Comparison of ENCODE assay signal across 8 cellular contexts in the genomic region with DNA sequence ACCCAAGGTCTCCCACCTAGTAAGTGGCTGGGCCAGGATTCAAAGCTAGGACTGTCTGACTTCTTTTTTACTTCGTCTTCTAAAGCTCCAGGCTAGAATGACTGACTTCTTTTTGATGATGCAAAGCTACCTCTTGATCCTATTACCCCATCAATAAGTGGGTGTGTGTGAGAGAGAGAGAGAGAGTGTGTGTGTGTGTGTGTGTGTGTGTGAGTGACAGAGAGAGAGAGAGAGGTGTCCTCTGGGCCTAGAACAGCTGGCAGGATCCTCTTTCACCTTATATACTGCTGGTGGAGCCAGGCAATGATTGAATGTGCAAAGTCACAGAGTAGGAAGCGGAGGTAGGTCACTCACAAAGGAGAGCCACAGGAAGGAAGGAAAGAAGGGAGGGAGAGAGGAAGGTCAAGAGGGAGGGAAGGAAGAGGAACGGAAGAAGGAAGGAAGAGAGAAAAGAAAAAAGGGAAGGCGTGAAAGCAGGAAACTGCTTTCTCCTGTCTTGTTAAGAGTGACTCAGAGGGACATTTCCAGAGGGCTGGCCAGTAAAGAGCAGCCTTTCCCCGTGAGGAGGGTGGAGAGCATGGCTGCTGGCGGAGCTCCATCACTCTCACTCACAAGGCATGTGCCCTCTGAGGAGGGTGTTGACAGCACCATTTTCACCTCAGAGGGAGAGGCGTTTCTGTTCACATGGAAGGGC.
DNase-seq lines count a peak whose midpoint lies in the region; ATAC-seq and TF ChIP-seq lines count a peak whose summit lies in the region.

No MANE protein-coding gene starts in this region.

- BruUV-seq in PC-3 (replicated peaks; lab: Mats Ljungman, UMichigan), result no TSS peak

- H3K27ac Mint-ChIP-seq in CD8-positive, alpha-beta memory T cell, result peak overlapping the region; percentile 37 to 93 (median 76)
- no peak overlapping the region for H3K27ac Mint-ChIP-seq in activated naive CD4-positive, alpha-beta T cell treated with anti-CD3 and anti-CD28 coated beads, Interleukin-2, amount 10 ng/mL, durations not matched to agents 7 days and 5 days

- H3K9ac ChIP-seq in PC-3 (ENCODE audit: low read length), result peak overlapping the region; percentile 14; the same call in 1 of the 2 replicates

- peaks cover 25 to 33% (median 27%) of the 10 kb centered on the region in 3 donors for H3K4me1 Mint-ChIP-seq in CD8-positive, alpha-beta memory T cell
- peaks cover 21% of the 10 kb centered on the region for H3K4me1 Mint-ChIP-seq in activated naive CD4-positive, alpha-beta T cell treated with anti-CD3 and anti-CD28 coated beads, Interleukin-2, amount 10 ng/mL, durations not matched to agents 7 days and 5 days

- H3F3A ChIP-seq in PC-3 (ENCODE audit: low read length, unreplicated experiment), result no peaks in the 10 kb centered on the region

- CTCF ChIA-PET in CD8-positive, alpha-beta memory T cell (lab: Charles Lee), result no interaction called here
- CTCF ChIA-PET in PC-3 (lab: Charles Lee), result interaction anchor here (0.6 kb wide), 1 partner anchor 114 kb away, joined by 5 read pairs; no protein-coding TSS in a partner anchor
- CTCF ChIA-PET in HEK293T (lab: Yijun Ruan, JAX), result no interaction called here
- CTCF ChIA-PET in activated naive CD4-positive, alpha-beta T cell treated with anti-CD3 and anti-CD28 coated beads, Interleukin-2, amount 10 ng/mL, durations not matched to agents 7 days and 5 days (lab: Charles Lee), result no interaction called here

- H3K4me1 ChIP-seq in CD8-positive, alpha-beta memory T cell (ENCODE audit: insufficient read depth, low read length), result peaks cover 13% of the 10 kb centered on the region
- H3K4me1 ChIP-seq in PC-3 (ENCODE audit: insufficient read depth, low read length), result peaks cover 22% of the 10 kb centered on the region
- H3K4me1 ChIP-seq in esophagus (ENCODE audit: control insufficient read depth in 2 of 2, insufficient read depth in 2 of 2, low read length in 1 of 2), result peaks cover 0 to 10% of the 10 kb centered on the region in 2 donors
- peaks cover 22% of the 10 kb centered on the region for H3K4me1 ChIP-seq in osteoblast (ENCODE audit: insufficient read depth, low read length)

- no peaks in the 10 kb centered on the region for H3K9me3 ChIP-seq in CD8-positive, alpha-beta memory T cell (ENCODE audit: low read length)
- H3K9me3 ChIP-seq in PC-3 (ENCODE audit: low read length) (no peaks in the 10 kb centered on the region), esophagus (ENCODE audit: control insufficient read depth in 2 of 2, insufficient read depth in 1 of 2, low read depth in 1 of 2, low read length in 1 of 2) (peaks cover 0 to 2% of the 10 kb centered on the region in 2 donors), osteoblast (ENCODE audit: low read depth, low read length) (no peaks in the 10 kb centered on the region)

- H3K4me3 Mint-ChIP-seq in CD8-positive, alpha-beta memory T cell, result peak overlapping the region in 4 of 7 donors; percentile 2 to 26 (median 14)
- no peak overlapping the region for H3K4me3 Mint-ChIP-seq in activated naive CD4-positive, alpha-beta T cell treated with anti-CD3 and anti-CD28 coated beads, Interleukin-2, amount 10 ng/mL, durations not matched to agents 7 days and 5 days

- H3K27ac ChIP-seq in CD8-positive, alpha-beta memory T cell (ENCODE audit: low read depth, low read length), result no peak overlapping the region
- H3K27ac ChIP-seq in PC-3 (ENCODE audit: low read length) (peak overlapping the region; percentile 76), esophagus (ENCODE audit: low read depth in 2 of 2, low read length in 1 of 2) (peak overlapping the region; percentile 73 to 89), osteoblast (ENCODE audit: low read depth, low read length) (peak overlapping the region; percentile 92)

- DNase-seq in CD8-positive, alpha-beta memory T cell, result peak in 1 of 5 donors; percentile 24
- peak; percentile 85 for DNase-seq in PC-3
- peak; percentile 90 for DNase-seq in osteoblast (ENCODE audit: insufficient read length, low spot score, missing footprints)
- no peak for DNase-seq in HEK293T (ENCODE audit: extremely low spot score)
- DNase-seq in GM19240 (ENCODE audit: insufficient read length, low spot score), result no peak
- no peak for DNase-seq in activated naive CD4-positive, alpha-beta T cell treated with anti-CD3 and anti-CD28 coated beads, Interleukin-2, amount 10 ng/mL, durations not matched to agents 7 days and 5 days

- H3K79me2 ChIP-seq in PC-3 (ENCODE audit: low read length) (no peaks in the 10 kb centered on the region), osteoblast (ENCODE audit: insufficient read depth, low read length) (no peaks in the 10 kb centered on the region)

- H3K36me3 ChIP-seq in CD8-positive, alpha-beta memory T cell (ENCODE audit: insufficient read depth, low read length), result no peaks in the 10 kb centered on the region
- H3K36me3 ChIP-seq in PC-3 (ENCODE audit: low read depth, low read length) (no peaks in the 10 kb centered on the region), esophagus (ENCODE audit: control insufficient read depth in 2 of 2, insufficient read depth in 2 of 2, low read length in 1 of 2) (no peaks in the 10 kb centered on the region), osteoblast (ENCODE audit: insufficient read depth, low read length) (no peaks in the 10 kb centered on the region)

- WGBS in esophagus, 2 donors, result 25 to 50% methylated on average over 7 of the region's 7 CpGs

- H3K9me2 ChIP-seq in PC-3 (replicated peaks; ENCODE audit: low read length), result no peaks in the 10 kb centered on the region

- H3K27me3 Mint-ChIP-seq in CD8-positive, alpha-beta memory T cell, result no peaks in the 10 kb centered on the region
- H3K27me3 Mint-ChIP-seq in activated naive CD4-positive, alpha-beta T cell treated with anti-CD3 and anti-CD28 coated beads, Interleukin-2, amount 10 ng/mL, durations not matched to agents 7 days and 5 days, result peaks cover 8% of the 10 kb centered on the region

- POLR2A ChIA-PET in CD8-positive, alpha-beta memory T cell (lab: Charles Lee), result interaction anchor here (0.5 to 0.7 kb wide), 3 partner anchors 11 to 195 kb away, joined by 3 to 5 read pairs (median 4); no protein-coding TSS in a partner anchor
- POLR2A ChIA-PET in PC-3 (lab: Charles Lee; ENCODE audit: unreplicated experiment) (no interaction called here), HEK293T (lab: Yijun Ruan, JAX) (interaction anchor here (0.6 kb wide), 1 partner anchor 31 kb away, joined by 3 read pairs; no protein-coding TSS in a partner anchor)

- intact Hi-C loops in PC-3 (cut with micrococcal nuclease), result loop anchor here (5.0 kb wide), 1 partner anchor 43 kb away; no protein-coding TSS in a partner anchor

- H2AFZ ChIP-seq in PC-3 (ENCODE audit: low read length), result peak overlapping the region; percentile 66
- peak overlapping the region; percentile 85 for H2AFZ ChIP-seq in osteoblast (ENCODE audit: low read length)

- H3K36me3 Mint-ChIP-seq in CD8-positive, alpha-beta memory T cell, result peaks cover 0 to 4% (median 2%) of the 10 kb centered on the region in 3 donors
- peaks cover 4% of the 10 kb centered on the region for H3K36me3 Mint-ChIP-seq in activated naive CD4-positive, alpha-beta T cell treated with anti-CD3 and anti-CD28 coated beads, Interleukin-2, amount 10 ng/mL, durations not matched to agents 7 days and 5 days

- H3K4me2 ChIP-seq in PC-3 (ENCODE audit: low read length), result peak overlapping the region; percentile 8
- peak overlapping the region; percentile 74 for H3K4me2 ChIP-seq in osteoblast (ENCODE audit: insufficient read depth, low read length)

- TF ChIP-seq CTCF in PC-3 (conservative IDR thresholded peaks at IDR 0.05; ENCODE audit: low read depth, low read length), result no peak
- TF ChIP-seq CTCF in osteoblast (IDR thresholded peaks at IDR 0.05; ENCODE audit: extremely low read depth, low read depth, low read length), result no peak

- no peak overlapping the region for H3K4me3 ChIP-seq in CD8-positive, alpha-beta memory T cell (ENCODE audit: low read length)
- H3K4me3 ChIP-seq in PC-3 (ENCODE audit: low read length) (no peak overlapping the region), esophagus (ENCODE audit: low read depth in 1 of 2, low read length in 2 of 2) (no peak overlapping the region), osteoblast (ENCODE audit: insufficient read depth, low read length) (no peak overlapping the region)

- no peaks in the 10 kb centered on the region for H3K27me3 ChIP-seq in CD8-positive, alpha-beta memory T cell (ENCODE audit: insufficient read depth, low read length, poor library complexity, severe bottlenecking)
- H3K27me3 ChIP-seq in PC-3 (ENCODE audit: low read length) (no peaks in the 10 kb centered on the region), esophagus (ENCODE audit: control insufficient read depth in 1 of 2, insufficient read depth in 2 of 2, low read length in 2 of 2) (no peaks in the 10 kb centered on the region), osteoblast (ENCODE audit: insufficient read depth, low read length) (no peaks in the 10 kb centered on the region)

- peak; percentile 97 for ATAC-seq in PC-3
- no peak for ATAC-seq in HG02885 (IDR thresholded peaks at IDR 0.05; ENCODE audit: poor library complexity, unreplicated experiment)

- no peaks in the 10 kb centered on the region for H3K9me3 Mint-ChIP-seq in CD8-positive, alpha-beta memory T cell
- peaks cover 3% of the 10 kb centered on the region for H3K9me3 Mint-ChIP-seq in activated naive CD4-positive, alpha-beta T cell treated with anti-CD3 and anti-CD28 coated beads, Interleukin-2, amount 10 ng/mL, durations not matched to agents 7 days and 5 days

- no peaks in the 10 kb centered on the region for H4K20me1 ChIP-seq in PC-3 (ENCODE audit: low read length)
- H4K20me1 ChIP-seq in osteoblast (ENCODE audit: insufficient read depth, low read length), result no peaks in the 10 kb centered on the region

TF ChIP-seq in HEK293T, 16 proteins besides CTCF, POLR2A, EP300 and RAD21 (continues in another document):
- TF ChIP-seq LEF1 (IDR thresholded peaks at IDR 0.05; ENCODE audit: borderline replicate concordance) (no peak), BHLHE40 (IDR thresholded peaks at IDR 0.05; ENCODE audit: borderline replicate concordance) (no peak), SP1 (IDR thresholded peaks at IDR 0.05) (no peak), CTBP1 (IDR thresholded peaks at IDR 0.05; ENCODE audit: borderline replicate concordance) (no peak), TARDBP (IDR thresholded peaks at IDR 0.05) (no peak), ARNT (IDR thresholded peaks at IDR 0.05) (no peak), FOXK2 (IDR thresholded peaks at IDR 0.05) (no peak), ZNF384 (IDR thresholded peaks at IDR 0.05) (no peak), L3MBTL2 (conservative IDR thresholded peaks at IDR 0.05) (no peak)
- TF ChIP-seq, protein P1, sequence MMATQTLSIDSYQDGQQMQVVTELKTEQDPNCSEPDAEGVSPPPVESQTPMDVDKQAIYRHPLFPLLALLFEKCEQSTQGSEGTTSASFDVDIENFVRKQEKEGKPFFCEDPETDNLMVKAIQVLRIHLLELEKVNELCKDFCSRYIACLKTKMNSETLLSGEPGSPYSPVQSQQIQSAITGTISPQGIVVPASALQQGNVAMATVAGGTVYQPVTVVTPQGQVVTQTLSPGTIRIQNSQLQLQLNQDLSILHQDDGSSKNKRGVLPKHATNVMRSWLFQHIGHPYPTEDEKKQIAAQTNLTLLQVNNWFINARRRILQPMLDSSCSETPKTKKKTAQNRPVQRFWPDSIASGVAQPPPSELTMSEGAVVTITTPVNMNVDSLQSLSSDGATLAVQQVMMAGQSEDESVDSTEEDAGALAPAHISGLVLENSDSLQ (IDR thresholded peaks at IDR 0.05), result no peak

Comparison
In these comparisons a context has a peak if more than half of its experiments do, and no peak if none do; other contexts are left out.
1. DNase-seq: peak in PC-3 (single experiment) and osteoblast (single experiment); none in HEK293T (single experiment), GM19240 (single experiment) and activated naive CD4-positive, alpha-beta T cell treated with anti-CD3 and anti-CD28 coated beads, Interleukin-2, amount 10 ng/mL, durations not matched to agents 7 days and 5 days (single experiment).